Comparison of ENCODE assay signal across 27 cellular contexts in the genomic region with DNA sequence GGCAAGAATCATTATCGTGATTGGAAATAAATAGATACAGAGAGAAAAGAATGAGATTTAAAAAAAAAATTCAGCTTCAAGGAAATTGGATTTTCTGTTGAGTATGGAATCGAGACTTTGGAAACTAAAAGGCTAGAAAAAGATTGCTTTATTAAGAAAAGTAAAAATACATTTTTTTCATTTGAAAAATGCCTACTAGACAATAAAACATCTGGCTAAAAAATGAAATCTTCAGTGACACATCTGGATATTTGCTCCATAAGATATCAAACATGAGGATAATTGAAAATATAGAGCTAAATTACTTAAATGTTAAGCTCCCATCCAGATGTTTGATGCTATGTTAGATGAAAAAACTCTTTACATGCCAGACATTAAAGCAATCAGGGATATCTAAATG.
"Had no signal": no experiment of that assay in that cellular context is flagged by ENCODE, and none has a peak within 500 bp of the region (broad histone marks: within the 10 kb centered on the region; RNA-seq: fewer than 3 reads in every experiment).

No MANE protein-coding gene starts in this region.

- H3K4me1 ChIP-seq: gastrocnemius medialis, left ventricle myocardium inferior, parathyroid adenoma, psoas muscle, testis, uterus had no signal

- DNase-seq: activated CD4-positive, alpha-beta memory T cell treated with anti-CD3 and anti-CD28 coated beads, Interleukin-2, amount 10 ng/mL, durations not matched to agents 7 days and 5 days; activated CD4-positive, alpha-beta T cell treated with anti-CD3 and anti-CD28 coated beads for 48 hours; activated gamma-delta T cell treated with Interleukin-2 at 50 U/mL for 16 hours; activated naive CD4-positive, alpha-beta T cell treated with anti-CD3 and anti-CD28 coated beads, Interleukin-2, amount 50 U/mL, for 16 hours; activated T-cell treated with anti-CD3 and anti-CD28 coated beads, Interleukin-2, amount 50 U/mL, for 4 hours; amniotic stem cell; effector CD8-positive, alpha-beta T cell; gastrocnemius medialis; glutamatergic neuron; islet precursor cell; left ventricle myocardium inferior; naive B cell; psoas muscle; stimulated activated CD4-positive, alpha-beta T cell treated with anti-CD3 and anti-CD28 coated beads, Interleukin-4, amount 100 ng/mL, for 1 hour; stimulated activated naive CD8-positive, alpha-beta T cell treated with anti-CD3 and anti-CD28 coated beads, Interleukin-15, Interleukin-2, amounts not matched to agents 100 U/mL and 50 U/mL, for 24 hours; T-helper 17 cell; testis; uterus; WERI-Rb-1 had no signal

- H3K27me3 Mint-ChIP-seq: activated CD4-positive, alpha-beta memory T cell treated with anti-CD3 and anti-CD28 coated beads, Interleukin-2, amount 10 ng/mL, durations not matched to agents 7 days and 5 days; activated T-helper 17 cell treated with anti-CD3 and anti-CD28 coated beads, Interleukin-2, amount 50 U/mL, for 72 hours; central memory CD8-positive, alpha-beta T cell; dendritic cell treated with granulocyte-macrophage colony-stimulating factor and Interleukin-4, amounts not matched to agents 40 ng/mL and 50 ng/mL, for 4 days; naive B cell; T-helper 17 cell had no signal

- H3K36me3 ChIP-seq: gastrocnemius medialis, left ventricle myocardium inferior, uterus, WERI-Rb-1 had no signal

- H3K36me3 Mint-ChIP-seq: naive B cell had no signal

- ATAC-seq: activated CD4-positive, CD25-positive, alpha-beta regulatory T cell treated with anti-CD3 and anti-CD28 coated beads, Interleukin-2, amount 50 U/mL, for 24 hours; activated T-cell treated with anti-CD3 and anti-CD28 coated beads, Interleukin-2, amount 50 U/mL, for 4 hours; activated T-helper 17 cell treated with anti-CD3 and anti-CD28 coated beads, Interleukin-2, amount 50 U/mL, for 72 hours; gastrocnemius medialis; psoas muscle; stimulated activated naive CD8-positive, alpha-beta T cell treated with anti-CD3 and anti-CD28 coated beads, Interleukin-15, Interleukin-2, amounts not matched to agents 100 U/mL and 50 U/mL, for 24 hours; T-helper 17 cell had no signal

- H3K27me3 ChIP-seq: gastrocnemius medialis, testis, uterus had no signal

- H3K9me3 ChIP-seq: gastrocnemius medialis, left ventricle myocardium inferior, psoas muscle, testis, uterus had no signal

- H3K4me3 Mint-ChIP-seq: activated CD4-positive, alpha-beta memory T cell treated with anti-CD3 and anti-CD28 coated beads, Interleukin-2, amount 10 ng/mL, durations not matched to agents 7 days and 5 days; activated T-cell treated with anti-CD3 and anti-CD28 coated beads, Interleukin-2, amount 50 U/mL, for 4 hours; activated T-helper 17 cell treated with anti-CD3 and anti-CD28 coated beads, Interleukin-2, amount 50 U/mL, for 72 hours; central memory CD8-positive, alpha-beta T cell; dendritic cell treated with granulocyte-macrophage colony-stimulating factor and Interleukin-4, amounts not matched to agents 40 ng/mL and 50 ng/mL, for 4 days; naive B cell; T-helper 17 cell had no signal

- H3K79me2 ChIP-seq: parathyroid adenoma had no signal

- H2AFZ ChIP-seq: parathyroid adenoma had no signal

- H3K4me1 Mint-ChIP-seq: activated CD4-positive, alpha-beta memory T cell treated with anti-CD3 and anti-CD28 coated beads, Interleukin-2, amount 10 ng/mL, durations not matched to agents 7 days and 5 days; activated T-helper 17 cell treated with anti-CD3 and anti-CD28 coated beads, Interleukin-2, amount 50 U/mL, for 72 hours; central memory CD8-positive, alpha-beta T cell; naive B cell; T-helper 17 cell had no signal

- H3K27ac Mint-ChIP-seq: activated CD4-positive, alpha-beta memory T cell treated with anti-CD3 and anti-CD28 coated beads, Interleukin-2, amount 10 ng/mL, durations not matched to agents 7 days and 5 days; activated T-helper 17 cell treated with anti-CD3 and anti-CD28 coated beads, Interleukin-2, amount 50 U/mL, for 72 hours; dendritic cell treated with granulocyte-macrophage colony-stimulating factor and Interleukin-4, amounts not matched to agents 40 ng/mL and 50 ng/mL, for 4 days; naive B cell; T-helper 17 cell had no signal

- H3K9ac ChIP-seq: parathyroid adenoma had no signal

- H3K27ac ChIP-seq: gastrocnemius medialis, left ventricle myocardium inferior, parathyroid adenoma, psoas muscle, testis, uterus, WERI-Rb-1 had no signal

- FAIRE-seq: bronchial epithelial cell, endometrium had no signal

- H3K4me3 ChIP-seq: gastrocnemius medialis, left ventricle myocardium inferior, lung, psoas muscle, testis, uterus had no signal
